17 cellular contexts compared by ENCODE assay signal in the genomic region with DNA sequence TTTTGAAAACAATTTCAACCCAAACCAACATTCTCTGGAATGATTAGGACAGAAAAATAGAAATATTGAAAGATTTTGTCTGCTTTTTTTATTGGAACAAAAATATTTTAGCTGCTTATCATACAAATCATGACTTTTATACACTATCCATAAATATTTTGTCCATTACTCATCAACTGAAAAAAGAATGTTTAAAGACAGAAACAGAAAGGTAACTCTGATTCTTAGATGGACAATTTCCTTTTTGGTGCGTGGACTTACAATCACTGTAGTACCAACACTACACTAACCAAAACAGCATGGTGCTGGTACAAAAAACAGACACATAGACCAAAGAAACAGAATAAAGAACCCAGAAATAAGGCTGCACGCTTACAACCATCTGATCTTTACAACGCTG.
"Had no signal": no experiment of that assay in that cellular context is flagged by ENCODE, and none has a peak within 500 bp of the region (broad histone marks: within the 10 kb centered on the region; RNA-seq: fewer than 3 reads in every experiment).

No MANE protein-coding gene starts in this region.

- H3K27ac ChIP-seq: ascending aorta, gastroesophageal sphincter, heart right ventricle, neutrophil, thyroid gland had no signal

- DNase-seq: activated CD4-positive, alpha-beta T cell treated with anti-CD3 and anti-CD28 coated beads, Interleukin-2, amount 10 ng/mL, durations not matched to agents 24 days and 14 days; activated CD8-positive, alpha-beta T cell treated with anti-CD3 and anti-CD28 coated beads for 36 hours; activated naive CD4-positive, alpha-beta T cell treated with anti-CD3 and anti-CD28 coated beads, Interleukin-2, amount 10 ng/mL, durations not matched to agents 7 days and 5 days; activated naive CD8-positive, alpha-beta T cell treated with anti-CD3 and anti-CD28 coated beads, Interleukin-2, amount 50 U/mL, for 24 hours; activated T-cell treated with anti-CD3 and anti-CD28 coated beads, Interleukin-2, amount 50 U/mL, for 4 hours; effector CD8-positive, alpha-beta T cell; heart right ventricle; immature natural killer cell; kidney glomerular epithelial cell; stimulated activated naive CD4-positive, alpha-beta T cell treated with Interleukin-2 at 50 U/mL for 16 hours; thyroid gland had no signal

- H3K4me1 ChIP-seq: ascending aorta, gastroesophageal sphincter, heart right ventricle, thyroid gland had no signal

- H3K9me3 ChIP-seq: ascending aorta, gastroesophageal sphincter, neutrophil, thyroid gland had no signal

- H3K27me3 ChIP-seq: ascending aorta, gastroesophageal sphincter, heart right ventricle, neutrophil, thyroid gland had no signal

- H3K36me3 ChIP-seq: ascending aorta, gastroesophageal sphincter, heart right ventricle, neutrophil, thyroid gland had no signal

- ATAC-seq: activated CD8-positive, alpha-beta T cell treated with anti-CD3 and anti-CD28 coated beads for 36 hours; activated naive CD8-positive, alpha-beta T cell treated with anti-CD3 and anti-CD28 coated beads, Interleukin-2, amount 50 U/mL, for 24 hours; activated T-cell treated with anti-CD3 and anti-CD28 coated beads, Interleukin-2, amount 50 U/mL, for 4 hours; esophagus mucosa; gastroesophageal sphincter; heart right ventricle; natural killer cell treated with Interleukin-12 subunit alpha and Interleukin-12 subunit beta and Interleukin-15 and Interleukin-18, amount 100 ng/mL, for 72 hours; sciatic nerve had no signal

- H3K4me3 ChIP-seq: ascending aorta, gastroesophageal sphincter, heart right ventricle, thyroid gland had no signal
